Comparison of ENCODE assay signal across 21 cellular contexts in the genomic region with DNA sequence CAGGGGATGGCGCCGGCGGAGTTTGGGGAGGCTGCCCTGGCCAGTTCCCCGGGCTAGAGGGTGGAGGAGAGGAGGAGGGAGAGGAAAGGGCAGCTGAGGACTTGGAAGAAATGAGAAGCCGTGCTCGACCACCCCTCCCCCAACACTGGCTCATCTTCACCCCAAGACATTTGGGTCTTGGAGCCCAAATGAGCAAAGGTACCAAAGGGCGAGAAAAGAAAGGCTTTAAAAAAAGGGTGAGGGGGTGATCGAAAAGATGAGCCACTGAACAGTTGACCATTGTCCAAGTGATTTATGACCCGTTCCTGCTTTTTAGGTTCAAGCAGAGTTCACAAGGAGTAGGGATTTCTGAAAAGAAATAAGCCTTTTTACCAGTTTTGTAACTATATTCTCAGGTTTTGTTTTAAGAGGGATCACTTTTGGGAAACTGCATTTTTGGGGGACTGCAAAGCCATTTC. TPM values are rescaled to one million over a fixed set of nuclear protein-coding genes. Genes with fewer than 3 reads are reported as not detected.
A peak's percentile ranks its signal among the peaks of the same experiment; 100 is the strongest.
DNase-seq lines count a peak whose midpoint lies in the region; ATAC-seq, FAIRE-seq and TF ChIP-seq lines count a peak whose summit lies in the region.
"Had no signal": no experiment of that assay in that cellular context is flagged by ENCODE, and none has a peak within 500 bp of the region (broad histone marks: within the 10 kb centered on the region; RNA-seq: fewer than 3 reads in every experiment).

No MANE protein-coding gene starts in this region.

- peak overlapping the region; percentile 18 for H3K27ac Mint-ChIP-seq in activated T-helper 1 cell treated with anti-CD3 and anti-CD28 coated beads, Interleukin-12 subunit alpha, Interleukin-12 subunit beta, Interleukin-2, Interleukin-4 antibody, amounts not matched to agents 30 ng/mL and 10 ng/mL and 1 ng/mL, durations not matched to agents 14 hours and 24 hours and 36 hours
- H3K27ac Mint-ChIP-seq in type B pancreatic cell: peak overlapping the region; percentile 89
- H3K27ac Mint-ChIP-seq: CD4-positive, alpha-beta T cell had no signal

- H3K9me3 Mint-ChIP-seq in activated T-helper 1 cell treated with anti-CD3 and anti-CD28 coated beads, Interleukin-12 subunit alpha, Interleukin-12 subunit beta, Interleukin-2, Interleukin-4 antibody, amounts not matched to agents 30 ng/mL and 10 ng/mL and 1 ng/mL, durations not matched to agents 14 hours and 24 hours and 36 hours: peaks cover 7% of the 10 kb centered on the region
- H3K9me3 Mint-ChIP-seq in type B pancreatic cell: no peaks in the 10 kb centered on the region
- H3K9me3 Mint-ChIP-seq: CD4-positive, alpha-beta T cell had no signal

- H3K9me3 ChIP-seq in HUES6 (ENCODE audit: control insufficient read depth, insufficient read depth, low read depth, low read length) (no peaks in the 10 kb centered on the region), kidney (ENCODE audit: control insufficient read depth in 1 of 2, low read length in 2 of 2) (no peaks in the 10 kb centered on the region), tibial nerve (peaks cover 0 to 9% (median 0%) of the 10 kb centered on the region in 4 donors), right cardiac atrium (ENCODE audit: control insufficient read depth, low read length) (no peaks in the 10 kb centered on the region)
- H3K9me3 ChIP-seq: BE2C had no signal

- intact Hi-C loops in activated T-helper 1 cell treated with anti-CD3 and anti-CD28 coated beads, Interleukin-12 subunit alpha, Interleukin-12 subunit beta, Interleukin-2, Interleukin-4 antibody, amounts not matched to agents 30 ng/mL and 10 ng/mL and 1 ng/mL, durations not matched to agents 14 hours and 24 hours and 36 hours (cut with micrococcal nuclease): loop anchor here (1.0 to 10.0 kb wide), 2 partner anchors 9 to 51 kb away; a partner anchor contains a TSS
- intact Hi-C loops in kidney (cut with DNase I) (no loop called here), right cardiac atrium (cut with DNase I) (no loop called here)

- H3K27ac ChIP-seq in HUES6 (ENCODE audit: low read depth, low read length) (no peak overlapping the region), kidney (ENCODE audit: low read depth in 2 of 2, low read length in 2 of 2) (peak overlapping the region; percentile 90 to 95), tibial nerve (no peak overlapping the region), right cardiac atrium (ENCODE audit: low read length) (no peak overlapping the region)
- H3K27ac ChIP-seq: HL-60, SK-N-MC had no signal

- peaks cover 5% of the 10 kb centered on the region for H3K36me3 Mint-ChIP-seq in activated T-helper 1 cell treated with anti-CD3 and anti-CD28 coated beads, Interleukin-12 subunit alpha, Interleukin-12 subunit beta, Interleukin-2, Interleukin-4 antibody, amounts not matched to agents 30 ng/mL and 10 ng/mL and 1 ng/mL, durations not matched to agents 14 hours and 24 hours and 36 hours (ENCODE audit: low read depth)
- peaks cover 19% of the 10 kb centered on the region for H3K36me3 Mint-ChIP-seq in type B pancreatic cell

- no peak overlapping the region for H3K4me3 Mint-ChIP-seq in activated T-helper 1 cell treated with anti-CD3 and anti-CD28 coated beads, Interleukin-12 subunit alpha, Interleukin-12 subunit beta, Interleukin-2, Interleukin-4 antibody, amounts not matched to agents 30 ng/mL and 10 ng/mL and 1 ng/mL, durations not matched to agents 14 hours and 24 hours and 36 hours
- peak overlapping the region; percentile 87 for H3K4me3 Mint-ChIP-seq in type B pancreatic cell

- ATAC-seq in right cardiac atrium: no peak
- ATAC-seq: HCT116, Panc1, Right ventricle myocardium inferior had no signal

- no peak overlapping the region for H3K9ac ChIP-seq in HUES6 (ENCODE audit: low read length)
- H3K9ac ChIP-seq in kidney (ENCODE audit: low read length in 2 of 2): peak overlapping the region; percentile 26 to 70

- 36% methylated on average over 9 of the region's 9 CpGs for WGBS in tibial nerve, 2 donors
- WGBS in right cardiac atrium: 15% methylated on average over 9 of the region's 9 CpGs

- H3K4me1 ChIP-seq in HUES6 (ENCODE audit: control insufficient read depth, insufficient read depth, low read length): peaks cover 26% of the 10 kb centered on the region
- H3K4me1 ChIP-seq in kidney (ENCODE audit: control insufficient read depth in 1 of 2, insufficient read depth in 1 of 2, low read depth in 1 of 2, low read length in 2 of 2): peaks cover 7 to 14% of the 10 kb centered on the region in 2 donors
- H3K4me1 ChIP-seq in tibial nerve: peaks cover 0 to 28% (median 0%) of the 10 kb centered on the region in 4 donors
- no peaks in the 10 kb centered on the region for H3K4me1 ChIP-seq in right cardiac atrium (ENCODE audit: control insufficient read depth, insufficient read depth, low read length)
- H3K4me1 ChIP-seq: BE2C had no signal

- TF ChIP-seq EP300 in tibial nerve (IDR thresholded peaks at IDR 0.05): no peak

- no peak for TF ChIP-seq CTCF in kidney (IDR thresholded peaks at IDR 0.05; ENCODE audit: borderline replicate concordance, extremely low read depth, insufficient read depth)
- no peak for TF ChIP-seq CTCF in type B pancreatic cell (conservative IDR thresholded peaks at IDR 0.05)
- TF ChIP-seq CTCF in tibial nerve (IDR thresholded peaks at IDR 0.05): no peak

- no peak for DNase-seq in activated T-helper 1 cell treated with anti-CD3 and anti-CD28 coated beads, Interleukin-12 subunit alpha, Interleukin-12 subunit beta, Interleukin-2, Interleukin-4 antibody, amounts not matched to agents 30 ng/mL and 10 ng/mL and 1 ng/mL, durations not matched to agents 14 hours and 24 hours and 36 hours (ENCODE audit: low spot score)
- DNase-seq in kidney (no peak), type B pancreatic cell (ENCODE audit: extremely low spot score, unreplicated experiment) (no peak), tibial nerve (ENCODE audit: low spot score in 2 of 2) (no peak), right cardiac atrium (no peak), NCI-H187 treated with DMSO at 0.1 percent for 48 hours (lab: John Stamatoyannopoulos, UW) (no peak)
- DNase-seq: BE2C; Calu3; CD4-positive, alpha-beta T cell; KBM-7; NCI-H1436 treated with DMSO at 0.1 percent for 48 hours; NCI-H2081; NCI-H510A treated with DMSO at 0.1 percent for 48 hours had no signal

- H3K27me3 ChIP-seq in HUES6 (ENCODE audit: control insufficient read depth, insufficient read depth, low read length) (peaks cover 100% of the 10 kb centered on the region), tibial nerve (peaks cover 4 to 82% of the 10 kb centered on the region in 2 donors), right cardiac atrium (ENCODE audit: control insufficient read depth, insufficient read depth) (peaks cover 11% of the 10 kb centered on the region)
- H3K27me3 ChIP-seq: BE2C had no signal

- FAIRE-seq in kidney (lab: Jason Lieb, UNC): no peak
- FAIRE-seq: HTR-8/SVneo had no signal

- H3K4me3 ChIP-seq in HUES6 (ENCODE audit: low read depth, low read length) (peak overlapping the region; percentile 28), kidney (ENCODE audit: low read length in 2 of 2) (peak overlapping the region in 1 of 2 donors; percentile 65), tibial nerve (no peak overlapping the region), right cardiac atrium (ENCODE audit: low read length) (no peak overlapping the region)
- H3K4me3 ChIP-seq: SK-N-MC had no signal

- H3K36me3 ChIP-seq in HUES6 (ENCODE audit: control insufficient read depth, insufficient read depth, low read length) (no peaks in the 10 kb centered on the region), kidney (ENCODE audit: control insufficient read depth in 1 of 2, insufficient read depth in 2 of 2, low read length in 2 of 2) (no peaks in the 10 kb centered on the region), tibial nerve (no peaks in the 10 kb centered on the region)
- H3K36me3 ChIP-seq: BE2C had no signal

- no peak for TF ChIP-seq POLR2A in tibial nerve (IDR thresholded peaks at IDR 0.05)

- H3K4me1 Mint-ChIP-seq in activated T-helper 1 cell treated with anti-CD3 and anti-CD28 coated beads, Interleukin-12 subunit alpha, Interleukin-12 subunit beta, Interleukin-2, Interleukin-4 antibody, amounts not matched to agents 30 ng/mL and 10 ng/mL and 1 ng/mL, durations not matched to agents 14 hours and 24 hours and 36 hours (ENCODE audit: low read depth): no peaks in the 10 kb centered on the region
- peaks cover 54% of the 10 kb centered on the region for H3K4me1 Mint-ChIP-seq in type B pancreatic cell (ENCODE audit: unreplicated experiment)

- H3K27me3 Mint-ChIP-seq in activated T-helper 1 cell treated with anti-CD3 and anti-CD28 coated beads, Interleukin-12 subunit alpha, Interleukin-12 subunit beta, Interleukin-2, Interleukin-4 antibody, amounts not matched to agents 30 ng/mL and 10 ng/mL and 1 ng/mL, durations not matched to agents 14 hours and 24 hours and 36 hours (ENCODE audit: insufficient read depth): peaks cover 83% of the 10 kb centered on the region
- H3K27me3 Mint-ChIP-seq in type B pancreatic cell: peaks cover 90% of the 10 kb centered on the region

RNA-seq across cellular contexts. Expression of a gene that starts 8.5 kb away (rescaled TPM):
- total RNA-seq in activated T-helper 1 cell treated with anti-CD3 and anti-CD28 coated beads, Interleukin-12 subunit alpha, Interleukin-12 subunit beta, Interleukin-2, Interleukin-4 antibody, amounts not matched to agents 30 ng/mL and 10 ng/mL and 1 ng/mL, durations not matched to agents 14 hours and 24 hours and 36 hours: not detected in 2 replicates
- 29.3 TPM for total RNA-seq in kidney
- 16.9 TPM for polyA plus RNA-seq in kidney (ENCODE audit: insufficient read depth, low read depth, low replicate concordance)
- total RNA-seq in type B pancreatic cell (ENCODE audit: low replicate concordance): 25.4 TPM in 1 of 2 replicates, not detected in the other
- total RNA-seq in tibial nerve: 10 to 100 TPM; 10.5 to 11.7 (median 11.0) TPM
- total RNA-seq in right cardiac atrium: not detected
- polyA plus RNA-seq in right cardiac atrium: 0.16 TPM
- total RNA-seq: Calu3; CD4-positive, alpha-beta T cell had no signal
- polyA plus RNA-seq: AG04450 had no signal

RNA-seq across cellular contexts. Expression of a gene that starts 14.3 kb away (rescaled TPM):
- total RNA-seq in activated T-helper 1 cell treated with anti-CD3 and anti-CD28 coated beads, Interleukin-12 subunit alpha, Interleukin-12 subunit beta, Interleukin-2, Interleukin-4 antibody, amounts not matched to agents 30 ng/mL and 10 ng/mL and 1 ng/mL, durations not matched to agents 14 hours and 24 hours and 36 hours: not detected in 2 replicates
- 27.8 TPM for total RNA-seq in kidney
- polyA plus RNA-seq in kidney (ENCODE audit: insufficient read depth, low read depth, low replicate concordance): 12.1 TPM
- total RNA-seq in type B pancreatic cell (ENCODE audit: low replicate concordance): 37.0 TPM in 1 of 2 replicates, not detected in the other
- total RNA-seq in tibial nerve: 10 to 100 TPM in 3 of 4 donors, 1 to 10 TPM in 1; 3.8 to 17.1 (median 16.6) TPM
- total RNA-seq in right cardiac atrium: not detected
- 0.29 TPM for polyA plus RNA-seq in right cardiac atrium
- total RNA-seq: Calu3; CD4-positive, alpha-beta T cell; Right ventricle myocardium inferior had no signal
- polyA plus RNA-seq: AG04450 had no signal

RNA-seq across cellular contexts. Expression of a gene that starts 22.8 kb away (rescaled TPM):
- total RNA-seq in activated T-helper 1 cell treated with anti-CD3 and anti-CD28 coated beads, Interleukin-12 subunit alpha, Interleukin-12 subunit beta, Interleukin-2, Interleukin-4 antibody, amounts not matched to agents 30 ng/mL and 10 ng/mL and 1 ng/mL, durations not matched to agents 14 hours and 24 hours and 36 hours: not detected in 2 replicates
- total RNA-seq in kidney: 11.3 TPM
- polyA plus RNA-seq in kidney (ENCODE audit: insufficient read depth, low read depth, low replicate concordance): 4.3 TPM
- 7.7 TPM in 1 of 2 replicates, not detected in the other for total RNA-seq in type B pancreatic cell (ENCODE audit: low replicate concordance)
- total RNA-seq in tibial nerve: 1 to 10 TPM in 1 of 4 donors, under 1 TPM in 2, not detected in 1; 0.44 to 1.8 (median 0.63) TPM
- not detected for total RNA-seq in right cardiac atrium
- polyA plus RNA-seq in right cardiac atrium: 0.05 TPM
- total RNA-seq: Calu3; CD4-positive, alpha-beta T cell; Right ventricle myocardium inferior had no signal
- polyA plus RNA-seq: AG04450 had no signal

RNA-seq across cellular contexts. Expression of a gene that starts 36.1 kb away (rescaled TPM):
- total RNA-seq in activated T-helper 1 cell treated with anti-CD3 and anti-CD28 coated beads, Interleukin-12 subunit alpha, Interleukin-12 subunit beta, Interleukin-2, Interleukin-4 antibody, amounts not matched to agents 30 ng/mL and 10 ng/mL and 1 ng/mL, durations not matched to agents 14 hours and 24 hours and 36 hours: not detected in 2 replicates
- total RNA-seq in kidney (76.5 TPM), type B pancreatic cell (ENCODE audit: low replicate concordance) (2.8 TPM in 1 of 2 replicates, not detected in the other), tibial nerve (10 to 100 TPM; 12.6 to 19.5 (median 16.7) TPM), right cardiac atrium (under 1 TPM; 0.11 to 0.39 (median 0.28) TPM)
- polyA plus RNA-seq in kidney (ENCODE audit: insufficient read depth, low read depth, low replicate concordance) (122 TPM), right cardiac atrium (0.63 TPM)
- total RNA-seq: Calu3; CD4-positive, alpha-beta T cell had no signal
- polyA plus RNA-seq: AG04450 had no signal

RNA-seq across cellular contexts. Expression of a gene that starts 43.1 kb away (rescaled TPM):
- not detected in 2 replicates for total RNA-seq in activated T-helper 1 cell treated with anti-CD3 and anti-CD28 coated beads, Interleukin-12 subunit alpha, Interleukin-12 subunit beta, Interleukin-2, Interleukin-4 antibody, amounts not matched to agents 30 ng/mL and 10 ng/mL and 1 ng/mL, durations not matched to agents 14 hours and 24 hours and 36 hours
- total RNA-seq in kidney: 36.5 TPM
- 36.4 TPM for polyA plus RNA-seq in kidney (ENCODE audit: insufficient read depth, low read depth, low replicate concordance)
- total RNA-seq in type B pancreatic cell (ENCODE audit: low replicate concordance): 0.19 and 1.5 TPM in 2 replicates
- total RNA-seq in tibial nerve: 1 to 10 TPM; 1.9 to 9.4 (median 5.9) TPM
- not detected for total RNA-seq in right cardiac atrium
- 0.09 TPM for polyA plus RNA-seq in right cardiac atrium
- total RNA-seq: Calu3; CD4-positive, alpha-beta T cell; Right ventricle myocardium inferior had no signal
- polyA plus RNA-seq: AG04450 had no signal

Comparison
In these comparisons a context has a peak if more than half of its experiments do, and no peak if none do; other contexts are left out.
1. H3K27ac ChIP-seq: peak in kidney (2 of 2); none in HUES6 (single experiment), tibial nerve (0 of 4) and right cardiac atrium (single experiment).